In genomic region chr19:4889034-4889825, GRCh38 we compare ENCODE assay signal across 18 cellular contexts. TPM values are rescaled to one million over a fixed set of nuclear protein-coding genes. Genes with fewer than 3 reads are reported as not detected.
DNase-seq lines count a peak whose midpoint lies in the region; ATAC-seq, FAIRE-seq and TF ChIP-seq lines count a peak whose summit lies in the region.
"Had no signal": no experiment of that assay in that cellular context is flagged by ENCODE, and none has a peak within 500 bp of the region (broad histone marks: within the 10 kb centered on the region; RNA-seq: fewer than 3 reads in every experiment).

No MANE protein-coding gene starts in this region.

- no peak overlapping the region for H3K27ac Mint-ChIP-seq in GM23338
- no peak overlapping the region for H3K27ac Mint-ChIP-seq in CD4-positive, alpha-beta T cell
- H3K27ac Mint-ChIP-seq: CD8-positive, alpha-beta T cell had no signal

- H3K36me3 ChIP-seq in K562 (ENCODE audit: control insufficient read depth, insufficient read depth, low read length) (no peaks in the 10 kb centered on the region), keratinocyte (ENCODE audit: control insufficient read depth in 2 of 2, extremely low read depth in 1 of 2, insufficient read depth in 2 of 2, low read length in 2 of 2) (no peaks in the 10 kb centered on the region), GM23338 (ENCODE audit: insufficient read depth) (no peaks in the 10 kb centered on the region)
- H3K36me3 ChIP-seq: heart left ventricle had no signal

- H3K9me3 ChIP-seq in K562 (replicated peaks; ENCODE audit: control insufficient read depth, insufficient read depth, low read depth, low read length) (no peaks in the 10 kb centered on the region), keratinocyte (ENCODE audit: control insufficient read depth, low read depth, low read length) (no peaks in the 10 kb centered on the region)
- H3K9me3 ChIP-seq in CD4-positive, alpha-beta T cell (ENCODE audit: control insufficient read depth, low read length) = no peaks in the 10 kb centered on the region
- H3K9me3 ChIP-seq: heart left ventricle had no signal

- peak; percentile 42; the same call in 2 of the 3 replicates for ATAC-seq in K562
- ATAC-seq in GM23338 = no peak
- no peak for ATAC-seq in CD4-positive, alpha-beta T cell (ENCODE audit: poor library complexity)
- ATAC-seq: activated T-cell treated with anti-CD3 and anti-CD28 coated beads, Interleukin-2, amount 50 U/mL, for 4 hours; CD8-positive, alpha-beta T cell; effector memory CD8-positive, alpha-beta T cell; heart left ventricle; sciatic nerve had no signal

- no peaks in the 10 kb centered on the region for H3K9me3 Mint-ChIP-seq in GM23338
- H3K9me3 Mint-ChIP-seq in CD4-positive, alpha-beta T cell = no peaks in the 10 kb centered on the region
- H3K9me3 Mint-ChIP-seq: activated T-cell treated with anti-CD3 and anti-CD28 coated beads, Interleukin-2, amount 50 U/mL, for 4 hours; CD8-positive, alpha-beta T cell; effector memory CD8-positive, alpha-beta T cell had no signal

- TF ChIP-seq EP300 in K562 (IDR thresholded peaks at IDR 0.05; ENCODE audit: low read length) = no peak

- H3K4me1 ChIP-seq in K562 (replicated peaks in 1 of 2; ENCODE audit: control insufficient read depth in 2 of 2, insufficient read depth in 2 of 2, low read length in 2 of 2) = peaks cover 0 to 4% of the 10 kb centered on the region in 2 experiments; a peak in 2 of 5 replicates
- H3K4me1 ChIP-seq in keratinocyte (ENCODE audit: control insufficient read depth, extremely low read depth, insufficient read depth, low read length) = peaks cover 7% of the 10 kb centered on the region
- H3K4me1 ChIP-seq in GM23338 (ENCODE audit: insufficient read depth) = no peaks in the 10 kb centered on the region

- peak; percentile 92 for DNase-seq in EL
- DNase-seq in NCI-H226 = peak; percentile 85
- peak in 2 of 4 experiments; percentile 11 to 16 for DNase-seq in K562 (ENCODE audit: extremely low read depth in 1 of 4, low spot score in 3 of 4)
- DNase-seq in keratinocyte (ENCODE audit: low read depth, low spot score) = peak; percentile 60
- DNase-seq in GM23338 (ENCODE audit: low spot score) = no peak
- DNase-seq in DMS114 treated with DMSO at 0.1 percent for 48 hours (lab: John Stamatoyannopoulos, UW; ENCODE audit: unreplicated experiment) = no peak
- no peak for DNase-seq in LoVo (ENCODE audit: low spot score)
- DNase-seq in CD4-positive, alpha-beta T cell = no peak
- DNase-seq: activated T-cell treated with anti-CD3 and anti-CD28 coated beads, Interleukin-2, amount 50 U/mL, for 4 hours; amygdala; CD8-positive, alpha-beta T cell; effector memory CD8-positive, alpha-beta T cell; heart left ventricle; NCI-H1930; NK-92 treated with Interleukin-12 subunit alpha and Interleukin-12 subunit beta, amount 100 ng/mL, for 24 hours had no signal

- H3K4me3 Mint-ChIP-seq in GM23338 = no peak overlapping the region
- no peak overlapping the region for H3K4me3 Mint-ChIP-seq in CD4-positive, alpha-beta T cell
- H3K4me3 Mint-ChIP-seq: activated T-cell treated with anti-CD3 and anti-CD28 coated beads, Interleukin-2, amount 50 U/mL, for 4 hours; CD8-positive, alpha-beta T cell; effector memory CD8-positive, alpha-beta T cell had no signal

- no peak for TF ChIP-seq CTCF in K562 (IDR thresholded peaks at IDR 0.05 in 2 of 3, conservative IDR thresholded peaks at IDR 0.05 in 1 of 3; ENCODE audit: insufficient read depth in 2 of 3, low read depth in 1 of 3, low read length in 3 of 3)
- no peak for TF ChIP-seq CTCF in keratinocyte (optimal IDR thresholded peaks at IDR 0.05 in 1 of 3, IDR thresholded peaks at IDR 0.05 in 1 of 3, conservative IDR thresholded peaks at IDR 0.05 in 1 of 3; ENCODE audit: extremely low read depth in 1 of 3, insufficient read depth in 2 of 3, low read length in 3 of 3)
- TF ChIP-seq CTCF in GM23338 (conservative IDR thresholded peaks at IDR 0.05; ENCODE audit: low read depth in 2 of 2) = no peak
- no peak for TF ChIP-seq CTCF in CD4-positive, alpha-beta T cell (IDR thresholded peaks at IDR 0.05)

- intact Hi-C loops in K562 (cut with micrococcal nuclease) = no loop called here
- intact Hi-C loops in CD4-positive, alpha-beta T cell (cut with DNase I, micrococcal nuclease) = no loop called here

- TF ChIP-seq RAD21 in K562 (CRISPR knock-in tag; conservative IDR thresholded peaks at IDR 0.05 in 1 of 2, IDR thresholded peaks at IDR 0.05 in 1 of 2) = no peak

- CTCF ChIA-PET in K562 (lab: Yijun Ruan, JAX; ENCODE audit: low intra/inter-chr PET ratio) = interaction anchor here (0.6 kb wide), 1 partner anchor 11 kb away, joined by 3 read pairs; no protein-coding TSS in a partner anchor
- CTCF ChIA-PET in CD4-positive, alpha-beta T cell (lab: Charles Lee) = no interaction called here

- no peak for TF ChIP-seq POLR2A in K562 (conservative IDR thresholded peaks at IDR 0.05)

- 43% methylated on average over 15 of the region's 15 CpGs for WGBS in K562 (ENCODE audit: insufficient coverage, low coverage, missing lambda C conversion rate)

- no TSS peak for BruUV-seq in K562 (replicated peaks; lab: Mats Ljungman, UMichigan)

- in situ Hi-C loops in K562 (cut with MboI) = no loop called here

- dilution Hi-C loops in keratinocyte (cut with MboI; ENCODE audit: extremely low pct_ligation_motif_present, low sequenced_read_pairs) = no loop called here

- no peaks in the 10 kb centered on the region for H3K9me1 ChIP-seq in K562 (ENCODE audit: control insufficient read depth, insufficient read depth, low read length)
- no peaks in the 10 kb centered on the region for H3K9me1 ChIP-seq in keratinocyte (ENCODE audit: control insufficient read depth, extremely low read depth, insufficient read depth, low read length)

- H3K27me3 Mint-ChIP-seq in GM23338 (ENCODE audit: insufficient read depth, low read depth, poor library complexity) = peaks cover 9% of the 10 kb centered on the region
- H3K27me3 Mint-ChIP-seq in CD4-positive, alpha-beta T cell = no peaks in the 10 kb centered on the region
- H3K27me3 Mint-ChIP-seq: effector memory CD8-positive, alpha-beta T cell had no signal

- FAIRE-seq in K562 (lab: Jason Lieb, UNC) (no peak), keratinocyte (lab: Jason Lieb, UNC) (peak; percentile 95)

- no peak overlapping the region for H3K4me3 ChIP-seq in K562
- H3K4me3 ChIP-seq in keratinocyte (ENCODE audit: control insufficient read depth in 2 of 3, extremely low read depth in 1 of 3, insufficient read depth in 2 of 3, low read depth in 1 of 3, low read length in 3 of 3) = no peak overlapping the region
- no peak overlapping the region for H3K4me3 ChIP-seq in GM23338
- H3K4me3 ChIP-seq: heart left ventricle had no signal

- no peak overlapping the region for H3K27ac ChIP-seq in K562 (ENCODE audit: extremely low read depth, low read depth, low read length)
- no peak overlapping the region for H3K27ac ChIP-seq in keratinocyte (ENCODE audit: control insufficient read depth, insufficient read depth, low read length)
- H3K27ac ChIP-seq in GM23338 (ENCODE audit: low read depth) = no peak overlapping the region
- H3K27ac ChIP-seq in CD4-positive, alpha-beta T cell (ENCODE audit: low read depth, low read length) = no peak overlapping the region
- H3K27ac ChIP-seq: heart left ventricle had no signal

- peaks cover 7 to 13% of the 10 kb centered on the region in 2 experiments; a peak in 3 of 5 replicates for H3K27me3 ChIP-seq in K562 (ENCODE audit: control insufficient read depth in 2 of 2, insufficient read depth in 2 of 2, low read length in 2 of 2)
- H3K27me3 ChIP-seq in keratinocyte (ENCODE audit: control insufficient read depth, extremely low read depth, insufficient read depth, low read length) = no peaks in the 10 kb centered on the region
- peaks cover 35% of the 10 kb centered on the region for H3K27me3 ChIP-seq in GM23338 (ENCODE audit: insufficient read depth)
- H3K27me3 ChIP-seq in CD4-positive, alpha-beta T cell (ENCODE audit: control insufficient read depth, insufficient read depth, low read length) = no peaks in the 10 kb centered on the region

- H3K36me3 Mint-ChIP-seq in GM23338 (ENCODE audit: low read depth) = no peaks in the 10 kb centered on the region
- peaks cover 14% of the 10 kb centered on the region for H3K36me3 Mint-ChIP-seq in CD4-positive, alpha-beta T cell (ENCODE audit: low read depth)

- POLR2A ChIA-PET in K562 (lab: Yijun Ruan, JAX) = interaction anchor here (0.6 to 1.1 kb wide), 2 partner anchors 22 to 76 kb away, joined by 3 to 4 read pairs; no protein-coding TSS in a partner anchor
- POLR2A ChIA-PET in CD4-positive, alpha-beta T cell (lab: Charles Lee) = no interaction called here

- H3K4me2 ChIP-seq in K562 (ENCODE audit: insufficient read depth, low read length) (no peak overlapping the region), keratinocyte (ENCODE audit: control insufficient read depth, extremely low read depth, insufficient read depth, low read depth, low read length) (peak overlapping the region; percentile 45), GM23338 (no peak overlapping the region)

- H3K9ac ChIP-seq in K562 (ENCODE audit: insufficient read depth in 1 of 2, low read depth in 2 of 2, low read length in 2 of 2) = no peak overlapping the region
- H3K9ac ChIP-seq in keratinocyte (ENCODE audit: control insufficient read depth, extremely low read depth, insufficient read depth, low read length) = no peak overlapping the region

- H3K9me2 ChIP-seq in GM23338 (ENCODE audit: insufficient read depth) = no peaks in the 10 kb centered on the region

- H3F3A ChIP-seq in GM23338 (replicated peaks; ENCODE audit: low read depth) = no peaks in the 10 kb centered on the region

- no peaks in the 10 kb centered on the region for H3K4me1 Mint-ChIP-seq in GM23338
- H3K4me1 Mint-ChIP-seq in CD4-positive, alpha-beta T cell (ENCODE audit: low read depth) = no peaks in the 10 kb centered on the region

- no peak overlapping the region for H2AFZ ChIP-seq in K562 (ENCODE audit: low read depth, low read length)
- H2AFZ ChIP-seq in keratinocyte (ENCODE audit: control insufficient read depth, low read length) = peak overlapping the region; percentile 23
- H2AFZ ChIP-seq in GM23338 = no peak overlapping the region

- H4K20me1 ChIP-seq in K562 (replicated peaks; ENCODE audit: control insufficient read depth, insufficient read depth, low read length) = no peaks in the 10 kb centered on the region
- no peaks in the 10 kb centered on the region for H4K20me1 ChIP-seq in keratinocyte (ENCODE audit: control insufficient read depth, extremely low read depth, insufficient read depth, low read length)
- H4K20me1 ChIP-seq in GM23338 (replicated peaks; ENCODE audit: insufficient read depth) = no peaks in the 10 kb centered on the region

- no peaks in the 10 kb centered on the region for H3K79me2 ChIP-seq in K562 (ENCODE audit: control insufficient read depth, insufficient read depth, low read length)
- no peaks in the 10 kb centered on the region for H3K79me2 ChIP-seq in keratinocyte (ENCODE audit: control insufficient read depth, insufficient read depth, low read length)
- H3K79me2 ChIP-seq in GM23338 (replicated peaks; ENCODE audit: insufficient read depth) = no peaks in the 10 kb centered on the region

RNA-seq across cellular contexts. Expression of gene ARRDC5, which starts 13.5 kb away (rescaled TPM):
- not detected in 2 replicates for total RNA-seq in K562 (2011; cell fraction: chromatin; rRNA removed; ENCODE audit: low replicate concordance)
- not detected in 2 replicates for total RNA-seq in K562 (2011; cell fraction: nucleolus; rRNA removed)
- not detected in 2 replicates for total RNA-seq in K562 (2011; cell fraction: nucleoplasm; rRNA removed)
- total RNA-seq in K562 (2014; rRNA removed) (not detected in 2 replicates), K562 (2014; rRNA removed; fragmentation: Illumina TruSeq; extraction: Trizol) (not detected in 2 replicates), K562 (2015; rRNA removed; fragmentation: Illumina TruSeq; extraction: Trizol) (not detected in 2 replicates), K562 (2021) (not detected in 2 replicates)
- polyA plus RNA-seq in K562 (2011; rRNA removed) (not detected in 2 replicates), K562 (2014; fragmentation: Illumina TruSeq; extraction: Trizol) (not detected in 2 replicates), K562 (2014; fragmentation: Nextera tagmentation; extraction: Ambion mirVana) (not detected), K562 (2014; rRNA removed) (not detected in 2 replicates), keratinocyte (not detected in 3 replicates), GM23338 (2016; fragmentation: Nextera tagmentation; extraction: Ambion mirVana) (not detected in 2 replicates)
- polyA plus RNA-seq in K562 (2011; cell fraction: cytosol; rRNA removed) = not detected in 2 replicates
- polyA plus RNA-seq in K562 (2011; cell fraction: nucleus; rRNA removed) = not detected in 2 replicates
- not detected in 2 replicates for polyA plus RNA-seq in K562 (2012)
- polyA minus RNA-seq in K562 (2011; rRNA and poly(A)+ RNA removed) = not detected in 2 replicates
- not detected in 2 replicates for polyA minus RNA-seq in K562 (2011; cell fraction: cytosol; rRNA and poly(A)+ RNA removed)
- not detected in 2 replicates for polyA minus RNA-seq in K562 (2011; cell fraction: nucleus; rRNA and poly(A)+ RNA removed)
- not detected for polyA plus RNA-seq in keratinocyte (2011; ENCODE audit: low read depth)
- polyA plus RNA-seq in keratinocyte (2011; cell fraction: cytosol; rRNA removed) = not detected in 2 replicates
- polyA plus RNA-seq in keratinocyte (2011; cell fraction: nucleus; rRNA removed) = not detected in 2 replicates
- not detected in 2 replicates for polyA plus RNA-seq in keratinocyte (2012; ENCODE audit: low replicate concordance)
- not detected in 3 replicates for polyA minus RNA-seq in keratinocyte
- polyA minus RNA-seq in keratinocyte (2011; cell fraction: cytosol; rRNA and poly(A)+ RNA removed) = not detected
- polyA minus RNA-seq in keratinocyte (2011; cell fraction: nucleus; rRNA and poly(A)+ RNA removed) = not detected in 2 replicates
- total RNA-seq in GM23338 (2014; rRNA removed; shearing (Covaris generic)) = not detected in 2 replicates
- total RNA-seq in CD4-positive, alpha-beta T cell = 1 to 10 TPM; 4.4 to 4.7 TPM
- polyA plus RNA-seq: liver, neural cell had no signal

RNA-seq across cellular contexts. Expression of gene UHRF1, which starts 20.1 kb away (rescaled TPM):
- total RNA-seq in K562 (2011; cell fraction: chromatin; rRNA removed; ENCODE audit: low replicate concordance) = 18.6 and 36.9 TPM in 2 replicates
- total RNA-seq in K562 (2011; cell fraction: nucleolus; rRNA removed) = 23.3 and 25.5 TPM in 2 replicates
- total RNA-seq in K562 (2011; cell fraction: nucleoplasm; rRNA removed) = 15.3 and 17.0 TPM in 2 replicates
- total RNA-seq in K562 (2014; rRNA removed) (65.5 and 73.3 TPM in 2 replicates), K562 (2014; rRNA removed; fragmentation: Illumina TruSeq; extraction: Trizol) (16.8 and 17.7 TPM in 2 replicates), K562 (2015; rRNA removed; fragmentation: Illumina TruSeq; extraction: Trizol) (42.3 and 42.6 TPM in 2 replicates), K562 (2021) (91.4 and 101 TPM in 2 replicates)
- polyA plus RNA-seq in K562 (2011; rRNA removed) (8.7 and 16.7 TPM in 2 replicates), K562 (2014; fragmentation: Illumina TruSeq; extraction: Trizol) (30.9 and 49.5 TPM in 2 replicates), K562 (2014; fragmentation: Nextera tagmentation; extraction: Ambion mirVana) (10 to 100 TPM in 1 of 2 experiments, 1 to 10 TPM in 1; 6.0 to 14.2 TPM), K562 (2014; rRNA removed) (44.0 and 47.4 TPM in 2 replicates), keratinocyte (3.2 to 16.3 TPM (median 9.7 TPM) in 3 replicates), GM23338 (2016; fragmentation: Nextera tagmentation; extraction: Ambion mirVana) (20.3 and 24.5 TPM in 2 replicates)
- 8.1 and 14.0 TPM in 2 replicates for polyA plus RNA-seq in K562 (2011; cell fraction: cytosol; rRNA removed)
- polyA plus RNA-seq in K562 (2011; cell fraction: nucleus; rRNA removed) = 20.9 and 30.2 TPM in 2 replicates
- 23.4 and 46.2 TPM in 2 replicates for polyA plus RNA-seq in K562 (2012)
- polyA minus RNA-seq in K562 (2011; rRNA and poly(A)+ RNA removed) = 8.0 and 10.3 TPM in 2 replicates
- 14.2 and 19.1 TPM in 2 replicates for polyA minus RNA-seq in K562 (2011; cell fraction: cytosol; rRNA and poly(A)+ RNA removed)
- polyA minus RNA-seq in K562 (2011; cell fraction: nucleus; rRNA and poly(A)+ RNA removed) = 8.3 and 9.4 TPM in 2 replicates
- polyA plus RNA-seq in keratinocyte (2011; ENCODE audit: low read depth) = 0.55 TPM
- polyA plus RNA-seq in keratinocyte (2011; cell fraction: cytosol; rRNA removed) = 2.9 and 4.4 TPM in 2 replicates
- polyA plus RNA-seq in keratinocyte (2011; cell fraction: nucleus; rRNA removed) = 10.1 and 10.7 TPM in 2 replicates
- polyA plus RNA-seq in keratinocyte (2012; ENCODE audit: low replicate concordance) = 0.78 and 20.4 TPM in 2 replicates
- polyA minus RNA-seq in keratinocyte = 1.6 to 22.7 TPM (median 8.4 TPM) in 3 replicates
- polyA minus RNA-seq in keratinocyte (2011; cell fraction: cytosol; rRNA and poly(A)+ RNA removed) = 10.0 TPM
- polyA minus RNA-seq in keratinocyte (2011; cell fraction: nucleus; rRNA and poly(A)+ RNA removed) = 5.3 and 5.5 TPM in 2 replicates
- 40.9 and 45.7 TPM in 2 replicates for total RNA-seq in GM23338 (2014; rRNA removed; shearing (Covaris generic))
- under 1 TPM; 0.16 to 0.20 TPM for total RNA-seq in CD4-positive, alpha-beta T cell

RNA-seq across cellular contexts. Expression of gene PLIN3, which starts 21.8 kb away (rescaled TPM):
- 24.0 and 76.2 TPM in 2 replicates for total RNA-seq in K562 (2011; cell fraction: chromatin; rRNA removed; ENCODE audit: low replicate concordance)
- 70.4 and 72.2 TPM in 2 replicates for total RNA-seq in K562 (2011; cell fraction: nucleolus; rRNA removed)
- 46.2 and 49.7 TPM in 2 replicates for total RNA-seq in K562 (2011; cell fraction: nucleoplasm; rRNA removed)
- 68.9 and 91.1 TPM in 2 replicates for total RNA-seq in K562 (2014; rRNA removed)
- 21.5 and 22.0 TPM in 2 replicates for total RNA-seq in K562 (2014; rRNA removed; fragmentation: Illumina TruSeq; extraction: Trizol)
- 46.6 and 46.7 TPM in 2 replicates for total RNA-seq in K562 (2015; rRNA removed; fragmentation: Illumina TruSeq; extraction: Trizol)
- total RNA-seq in K562 (2021) = 75.1 and 75.6 TPM in 2 replicates
- 43.1 and 53.5 TPM in 2 replicates for polyA plus RNA-seq in K562 (2011; rRNA removed)
- 65.0 and 129 TPM in 2 replicates for polyA plus RNA-seq in K562 (2011; cell fraction: cytosol; rRNA removed)
- 17.0 and 20.6 TPM in 2 replicates for polyA plus RNA-seq in K562 (2011; cell fraction: nucleus; rRNA removed)
- 66.2 and 90.2 TPM in 2 replicates for polyA plus RNA-seq in K562 (2012)
- polyA plus RNA-seq in K562 (2014; fragmentation: Illumina TruSeq; extraction: Trizol) = 31.7 and 59.9 TPM in 2 replicates
- 1 to 10 TPM; 7.5 to 9.8 TPM for polyA plus RNA-seq in K562 (2014; fragmentation: Nextera tagmentation; extraction: Ambion mirVana)
- 52.2 and 56.2 TPM in 2 replicates for polyA plus RNA-seq in K562 (2014; rRNA removed)
- polyA minus RNA-seq in K562 (2011; rRNA and poly(A)+ RNA removed) = 21.0 and 30.6 TPM in 2 replicates
- polyA minus RNA-seq in K562 (2011; cell fraction: cytosol; rRNA and poly(A)+ RNA removed) = 76.4 and 106 TPM in 2 replicates
- polyA minus RNA-seq in K562 (2011; cell fraction: nucleus; rRNA and poly(A)+ RNA removed) = 25.3 and 38.5 TPM in 2 replicates
- polyA plus RNA-seq in keratinocyte = 70.7 to 107 TPM (median 87.3 TPM) in 3 replicates
- 61.7 TPM for polyA plus RNA-seq in keratinocyte (2011; ENCODE audit: low read depth)
- 46.6 and 82.3 TPM in 2 replicates for polyA plus RNA-seq in keratinocyte (2011; cell fraction: cytosol; rRNA removed)
- 46.0 and 54.5 TPM in 2 replicates for polyA plus RNA-seq in keratinocyte (2011; cell fraction: nucleus; rRNA removed)
- 47.4 and 123 TPM in 2 replicates for polyA plus RNA-seq in keratinocyte (2012; ENCODE audit: low replicate concordance)
- 49.4 to 84.6 TPM (median 69.5 TPM) in 3 replicates for polyA minus RNA-seq in keratinocyte
- 278 TPM for polyA minus RNA-seq in keratinocyte (2011; cell fraction: cytosol; rRNA and poly(A)+ RNA removed)
- 94.2 and 112 TPM in 2 replicates for polyA minus RNA-seq in keratinocyte (2011; cell fraction: nucleus; rRNA and poly(A)+ RNA removed)
- 45.9 and 59.9 TPM in 2 replicates for total RNA-seq in GM23338 (2014; rRNA removed; shearing (Covaris generic))
- 38.0 and 39.0 TPM in 2 replicates for polyA plus RNA-seq in GM23338 (2016; fragmentation: Nextera tagmentation; extraction: Ambion mirVana)
- total RNA-seq in CD4-positive, alpha-beta T cell = 10 to 100 TPM; 18.2 to 19.1 TPM

RNA-seq across cellular contexts. Expression of gene TICAM1, which starts 57.7 kb away (rescaled TPM):
- total RNA-seq in K562 (2011; cell fraction: chromatin; rRNA removed; ENCODE audit: low replicate concordance) = 3.7 and 10.7 TPM in 2 replicates
- total RNA-seq in K562 (2011; cell fraction: nucleolus; rRNA removed) = 4.2 and 4.7 TPM in 2 replicates
- total RNA-seq in K562 (2011; cell fraction: nucleoplasm; rRNA removed) = 2.7 and 3.1 TPM in 2 replicates
- total RNA-seq in K562 (2014; rRNA removed) = 1.5 and 2.7 TPM in 2 replicates
- 0.77 and 0.98 TPM in 2 replicates for total RNA-seq in K562 (2014; rRNA removed; fragmentation: Illumina TruSeq; extraction: Trizol)
- 2.1 and 2.8 TPM in 2 replicates for total RNA-seq in K562 (2015; rRNA removed; fragmentation: Illumina TruSeq; extraction: Trizol)
- total RNA-seq in K562 (2021) = 11.5 and 11.6 TPM in 2 replicates
- polyA plus RNA-seq in K562 (2011; rRNA removed) = 0.47 and 1.2 TPM in 2 replicates
- 1.2 and 1.9 TPM in 2 replicates for polyA plus RNA-seq in K562 (2011; cell fraction: cytosol; rRNA removed)
- 1.5 and 3.1 TPM in 2 replicates for polyA plus RNA-seq in K562 (2011; cell fraction: nucleus; rRNA removed)
- 6.6 and 8.4 TPM in 2 replicates for polyA plus RNA-seq in K562 (2012)
- 3.1 and 7.1 TPM in 2 replicates for polyA plus RNA-seq in K562 (2014; fragmentation: Illumina TruSeq; extraction: Trizol)
- polyA plus RNA-seq in K562 (2014; fragmentation: Nextera tagmentation; extraction: Ambion mirVana) = under 1 TPM; 0.07 to 0.11 TPM
- polyA plus RNA-seq in K562 (2014; rRNA removed) = 4.7 and 5.7 TPM in 2 replicates
- polyA minus RNA-seq in K562 (2011; rRNA and poly(A)+ RNA removed) = 0.45 and 0.60 TPM in 2 replicates
- polyA minus RNA-seq in K562 (2011; cell fraction: cytosol; rRNA and poly(A)+ RNA removed) = 4.6 and 6.3 TPM in 2 replicates
- 1.2 and 1.5 TPM in 2 replicates for polyA minus RNA-seq in K562 (2011; cell fraction: nucleus; rRNA and poly(A)+ RNA removed)
- 2.1 to 2.5 TPM (median 2.2 TPM) in 3 replicates for polyA plus RNA-seq in keratinocyte
- 15.3 TPM for polyA plus RNA-seq in keratinocyte (2011; ENCODE audit: low read depth)
- 4.8 and 12.4 TPM in 2 replicates for polyA plus RNA-seq in keratinocyte (2011; cell fraction: cytosol; rRNA removed)
- 9.6 and 17.4 TPM in 2 replicates for polyA plus RNA-seq in keratinocyte (2011; cell fraction: nucleus; rRNA removed)
- 26.6 and 33.4 TPM in 2 replicates for polyA plus RNA-seq in keratinocyte (2012; ENCODE audit: low replicate concordance)
- polyA minus RNA-seq in keratinocyte = 1.6 to 16.6 TPM (median 2.1 TPM) in 3 replicates
- polyA minus RNA-seq in keratinocyte (2011; cell fraction: cytosol; rRNA and poly(A)+ RNA removed) = 13.0 TPM
- 11.9 and 14.1 TPM in 2 replicates for polyA minus RNA-seq in keratinocyte (2011; cell fraction: nucleus; rRNA and poly(A)+ RNA removed)
- 0.31 and 0.38 TPM in 2 replicates for total RNA-seq in GM23338 (2014; rRNA removed; shearing (Covaris generic))
- 0.32 and 0.38 TPM in 2 replicates for polyA plus RNA-seq in GM23338 (2016; fragmentation: Nextera tagmentation; extraction: Ambion mirVana)
- 10 to 100 TPM; 14.7 to 15.0 TPM for total RNA-seq in CD4-positive, alpha-beta T cell
- polyA plus RNA-seq: neural cell had no signal

Comparison
In these comparisons a context has a peak if more than half of its experiments do, and no peak if none do; other contexts are left out.
1. DNase-seq: peak in EL (single experiment), NCI-H226 (single experiment) and keratinocyte (single experiment); none in GM23338 (single experiment), DMS114 treated with DMSO at 0.1 percent for 48 hours (single experiment), LoVo (single experiment) and CD4-positive, alpha-beta T cell (0 of 10).
2. RNA of gene UHRF1, which starts 20.1 kb away (total RNA-seq): 15.3 to 101 TPM in K562 and 40.9 to 45.7 TPM in GM23338; 0.16 to 0.20 TPM in CD4-positive, alpha-beta T cell; every median in the first group is over 10 times any median in the second.